8 cellular contexts compared by ENCODE assay signal in the genomic region with DNA sequence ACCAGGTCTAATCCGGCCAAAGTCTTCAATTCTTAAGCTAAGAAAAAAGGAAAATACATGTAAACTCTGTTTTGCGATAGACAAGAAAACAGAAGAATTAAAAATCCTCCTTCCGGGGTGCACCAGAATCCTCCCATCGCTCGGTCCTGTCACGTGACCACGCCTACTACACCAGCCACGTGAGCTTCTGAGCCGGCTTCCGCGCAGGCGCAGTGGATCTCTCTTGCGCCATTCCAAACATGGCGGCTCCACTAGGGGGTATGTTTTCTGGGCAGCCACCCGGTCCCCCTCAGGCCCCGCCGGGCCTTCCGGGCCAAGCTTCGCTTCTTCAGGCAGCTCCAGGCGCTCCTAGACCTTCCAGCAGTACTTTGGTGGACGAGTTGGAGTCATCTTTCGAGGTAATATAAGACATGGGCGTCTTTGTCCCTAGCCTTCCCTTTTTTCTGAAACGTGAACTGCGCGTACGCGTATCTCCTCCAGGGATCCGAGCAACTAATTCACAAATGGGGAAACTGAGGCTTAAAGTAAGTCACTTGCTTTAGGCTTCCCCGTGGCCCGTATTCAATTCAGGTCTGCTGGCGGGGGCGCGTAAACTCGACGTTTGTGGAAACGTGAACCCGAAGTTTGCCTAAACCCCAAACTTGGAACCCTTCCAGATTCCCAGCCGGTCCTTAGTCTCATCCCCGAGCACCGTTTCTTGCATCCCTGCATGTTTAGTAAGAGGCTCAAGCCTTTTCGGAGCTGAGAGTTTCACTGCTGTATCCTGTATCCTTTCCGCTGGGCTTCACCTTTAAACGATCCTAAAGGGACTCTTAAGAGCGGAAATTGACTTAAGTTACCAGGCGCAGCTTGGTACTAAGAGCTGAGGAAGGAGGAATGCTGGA. TPM values are rescaled to one million over a fixed set of nuclear protein-coding genes. Genes with fewer than 3 reads are reported as not detected.
DNase-seq lines count a peak whose midpoint lies in the region; ATAC-seq, FAIRE-seq and TF ChIP-seq lines count a peak whose summit lies in the region.

A gene with protein sequence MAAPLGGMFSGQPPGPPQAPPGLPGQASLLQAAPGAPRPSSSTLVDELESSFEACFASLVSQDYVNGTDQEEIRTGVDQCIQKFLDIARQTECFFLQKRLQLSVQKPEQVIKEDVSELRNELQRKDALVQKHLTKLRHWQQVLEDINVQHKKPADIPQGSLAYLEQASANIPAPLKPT (plus strand): TSS at position 226 of the 884 bp plus-strand sequence. CDS start 14 bp downstream, at position 240.

- no peaks in the 10 kb centered on the region for H3K9me1 ChIP-seq in endothelial cell of umbilical vein (replicated peaks; ENCODE audit: control insufficient read depth, extremely low read depth, insufficient read depth, low read length)

- dilution Hi-C loops in endothelial cell of umbilical vein (cut with MboI; ENCODE audit: extremely low pct_ligation_motif_present, low sequenced_read_pairs) = no loop called here

- H3K27me3 ChIP-seq in HUES48 (ENCODE audit: control insufficient read depth, insufficient read depth, low read length) (no peaks in the 10 kb centered on the region), OCI-LY1 (ENCODE audit: insufficient read depth, low read length) (no peaks in the 10 kb centered on the region), endothelial cell of umbilical vein (ENCODE audit: control insufficient read depth in 2 of 2, insufficient read depth in 2 of 2, low read length in 2 of 2) (no peaks in the 10 kb centered on the region)

- peaks cover 33% of the 10 kb centered on the region for H3K79me2 ChIP-seq in OCI-LY1 (ENCODE audit: insufficient read depth, low read length)
- peaks cover 51% of the 10 kb centered on the region for H3K79me2 ChIP-seq in endothelial cell of umbilical vein (ENCODE audit: control insufficient read depth, insufficient read depth, low read length)

- intact Hi-C loops in Calu3 (cut with micrococcal nuclease; ENCODE audit: unreplicated experiment) = loop anchor here (5.0 kb wide), 1 partner anchor 37 kb away; the partner anchor contains the start of gene LAP3
- intact Hi-C loops in endothelial cell of umbilical vein (cut with micrococcal nuclease) = loop anchor here (1.0 to 10.0 kb wide), 7 partner anchors 22 to 410 kb away; partner anchors contain the start of genes DCAF16, LAP3, LCORL and NCAPG

- CTCF ChIA-PET in Calu3 (lab: Charles Lee) = interaction anchor here (1.4 kb wide), 1 partner anchor 65 kb away, joined by 3 read pairs; no protein-coding TSS in a partner anchor
- CTCF ChIA-PET in endothelial cell of umbilical vein (lab: Charles Lee) = interaction anchor here (0.8 to 3.7 kb wide), 11 partner anchors 9 to 954 kb away, joined by 3 to 18 read pairs (median 3); partner anchors contain the start of genes DCAF16, LAP3 and NCAPG

- H3K4me2 ChIP-seq in OCI-LY1 (ENCODE audit: low read length) (peak within 1 kb of the TSS; percentile 89), endothelial cell of umbilical vein (ENCODE audit: insufficient read depth, low read length) (peak within 1 kb of the TSS; percentile 85)

- peak within 1 kb of the TSS; percentile 83 for H3K4me3 Mint-ChIP-seq in Calu3 (ENCODE audit: low read depth, unreplicated experiment)

- H3K9me3 ChIP-seq in HUES48 (ENCODE audit: control insufficient read depth, insufficient read depth, low read length) (no peaks in the 10 kb centered on the region), OCI-LY1 (ENCODE audit: low read length) (no peaks in the 10 kb centered on the region), endothelial cell of umbilical vein (replicated peaks; ENCODE audit: control insufficient read depth, insufficient read depth, low read length) (no peaks in the 10 kb centered on the region)

- peak within 1 kb of the TSS; percentile 91 for H3K27ac Mint-ChIP-seq in Calu3 (ENCODE audit: unreplicated experiment)

- BruUV-seq in Calu3 (replicated peaks; lab: Mats Ljungman, UMichigan) (TSS peak; percentile 91), endothelial cell of umbilical vein (replicated peaks; lab: Mats Ljungman, UMichigan) (TSS peak; percentile 85)

- peak; percentile 96 for ATAC-seq in GM21390 (IDR thresholded peaks at IDR 0.05; ENCODE audit: unreplicated experiment)

- peak; percentile 90 for TF ChIP-seq POLR2A in endothelial cell of umbilical vein (IDR thresholded peaks at IDR 0.05; ENCODE audit: low read depth, low read length)

- peaks cover 14% of the 10 kb centered on the region for H3K4me1 Mint-ChIP-seq in Calu3 (ENCODE audit: low read depth, unreplicated experiment)

- peaks cover 33% of the 10 kb centered on the region for H3K36me3 ChIP-seq in HUES48 (ENCODE audit: control insufficient read depth, insufficient read depth, low read length)
- H3K36me3 ChIP-seq in OCI-LY1 (ENCODE audit: insufficient read depth, low read length) = peaks cover 12% of the 10 kb centered on the region; the same call in 1 of the 2 replicates
- peaks cover 3 to 9% of the 10 kb centered on the region in 2 experiments for H3K36me3 ChIP-seq in endothelial cell of umbilical vein (ENCODE audit: control insufficient read depth in 2 of 2, extremely low read depth in 1 of 2, insufficient read depth in 2 of 2, low read length in 2 of 2)

- POLR2A ChIA-PET in endothelial cell of umbilical vein (lab: Charles Lee) = interaction anchor here (0.7 to 1.2 kb wide), 2 partner anchors 30 to 784 kb away, joined by 3 to 4 read pairs; no protein-coding TSS in a partner anchor

- H3K9me3 Mint-ChIP-seq in Calu3 (ENCODE audit: low read depth, unreplicated experiment) = no peaks in the 10 kb centered on the region

- H3K4me1 ChIP-seq in HUES48 (ENCODE audit: control insufficient read depth, insufficient read depth, low read length) (0 out of 2 replicates have a peak, but pooled peaks cover 3% of the 10 kb centered on the region), OCI-LY1 (ENCODE audit: insufficient read depth, low read length, severe bottlenecking) (peaks cover 15% of the 10 kb centered on the region), endothelial cell of umbilical vein (ENCODE audit: control insufficient read depth, extremely low read depth, insufficient read depth, low read length) (peaks cover 17% of the 10 kb centered on the region)

- TF ChIP-seq CTCF in Calu3 (IDR thresholded peaks at IDR 0.05; ENCODE audit: unreplicated experiment) = no peak
- TF ChIP-seq CTCF in OCI-LY1 (IDR thresholded peaks at IDR 0.05; ENCODE audit: low read length) = no peak
- TF ChIP-seq CTCF in endothelial cell of umbilical vein (IDR thresholded peaks at IDR 0.05; ENCODE audit: extremely low read depth in 1 of 2, insufficient read depth in 1 of 2, low read depth in 1 of 2, low read length in 2 of 2) = peak in 1 of 2 donors; percentile 13

- peak within 1 kb of the TSS; percentile 98 for H3K4me3 ChIP-seq in HUES48 (ENCODE audit: low read depth, low read length)
- peak within 1 kb of the TSS; percentile 96 for H3K4me3 ChIP-seq in OCI-LY1 (ENCODE audit: low read depth, low read length, poor library complexity, severe bottlenecking)
- peak within 1 kb of the TSS; percentile 72 to 100 (median 92) for H3K4me3 ChIP-seq in endothelial cell of umbilical vein (replicated peaks in 1 of 3; ENCODE audit: insufficient read depth in 1 of 3, low read depth in 1 of 3, low read length in 3 of 3)

- DNase-seq in Calu3 (peak; percentile 87), endothelial cell of umbilical vein (ENCODE audit: low read depth, low spot score) (peak; percentile 91), midbrain (lab: John Stamatoyannopoulos, UW) (peak; percentile 96)
- peak; percentile 95 for DNase-seq in activated CD8-positive, alpha-beta memory T cell treated with anti-CD3 and anti-CD28 coated beads, Interleukin-2, amount 50 U/mL, for 4 hours
- peak; percentile 89 to 93 for DNase-seq in stimulated activated CD8-positive, alpha-beta memory T cell treated with anti-CD3 and anti-CD28 coated beads, Interleukin-2, amount 100 ng/mL, for 1 hour (ENCODE audit: low read depth in 2 of 2)

- H3K9me2 ChIP-seq in OCI-LY1 (ENCODE audit: low read depth, low read length) = no peaks in the 10 kb centered on the region

- H3F3A ChIP-seq in OCI-LY1 (ENCODE audit: insufficient read depth, low read length) = no peaks in the 10 kb centered on the region

- H4K20me1 ChIP-seq in OCI-LY1 (ENCODE audit: insufficient read depth, low read length) (no peaks in the 10 kb centered on the region), endothelial cell of umbilical vein (replicated peaks; ENCODE audit: control insufficient read depth, extremely low read depth, insufficient read depth, low read length) (no peaks in the 10 kb centered on the region)

- H3K27ac ChIP-seq in HUES48 (ENCODE audit: low read depth, low read length) = peak within 1 kb of the TSS; percentile 85
- H3K27ac ChIP-seq in OCI-LY1 (ENCODE audit: low read depth, low read length, poor library complexity, severe bottlenecking) = peak within 1 kb of the TSS; percentile 10
- H3K27ac ChIP-seq in endothelial cell of umbilical vein (ENCODE audit: insufficient read depth, low read depth, low read length) = peak within 1 kb of the TSS; percentile 82

- H2AFZ ChIP-seq in OCI-LY1 (ENCODE audit: low read length) (peak within 1 kb of the TSS; percentile 89; the same call in 1 of the 2 replicates), endothelial cell of umbilical vein (ENCODE audit: low read depth, low read length) (peak within 1 kb of the TSS; percentile 93)

- peak within 1 kb of the TSS; percentile 95 for H3K9ac ChIP-seq in HUES48 (ENCODE audit: low read depth, low read length)
- peak within 1 kb of the TSS; percentile 97 for H3K9ac ChIP-seq in OCI-LY1 (ENCODE audit: low read length)
- peak within 1 kb of the TSS; percentile 98 for H3K9ac ChIP-seq in endothelial cell of umbilical vein (replicated peaks; ENCODE audit: extremely low read depth, insufficient read depth, low read length)

- FAIRE-seq in endothelial cell of umbilical vein (lab: Jason Lieb, UNC) = peak; percentile 94

- no peaks in the 10 kb centered on the region for H3K27me3 Mint-ChIP-seq in Calu3 (ENCODE audit: unreplicated experiment)

- H3K36me3 Mint-ChIP-seq in Calu3 (ENCODE audit: insufficient read depth, unreplicated experiment) = peaks cover 32% of the 10 kb centered on the region

TF ChIP-seq in endothelial cell of umbilical vein, 7 proteins besides CTCF, POLR2A, EP300 and RAD21 (continues in another document):
- TF ChIP-seq MYC (IDR thresholded peaks at IDR 0.05; ENCODE audit: low read depth, low read length) (no peak), FOS (IDR thresholded peaks at IDR 0.05; ENCODE audit: borderline replicate concordance, insufficient read depth, low read length) (no peak), EZH2 (IDR thresholded peaks at IDR 0.05; ENCODE audit: borderline replicate concordance, low read depth, low read length, severe bottlenecking) (no peak)

RNA-seq across cellular contexts. Expression of the gene that starts here (rescaled TPM):
- total RNA-seq in Calu3 (2022) (27.2 and 33.3 TPM in 2 replicates), endothelial cell of umbilical vein (41.2 and 49.1 TPM in 2 replicates)
- 9.4 and 10.0 TPM in 2 replicates for polyA plus RNA-seq in endothelial cell of umbilical vein
- 12.0 and 12.4 TPM in 2 replicates for polyA plus RNA-seq in endothelial cell of umbilical vein (2011; cell fraction: cytosol; rRNA removed)
- 15.3 and 15.9 TPM in 2 replicates for polyA plus RNA-seq in endothelial cell of umbilical vein (2011; cell fraction: nucleus; rRNA removed)
- polyA plus RNA-seq in endothelial cell of umbilical vein (2012) = 27.3 and 47.1 TPM in 2 replicates
- polyA minus RNA-seq in endothelial cell of umbilical vein = 28.9 and 29.0 TPM in 2 replicates
- polyA minus RNA-seq in endothelial cell of umbilical vein (2011; cell fraction: cytosol; rRNA and poly(A)+ RNA removed) = 11.3 TPM
- 24.4 and 31.1 TPM in 2 replicates for polyA minus RNA-seq in endothelial cell of umbilical vein (2011; cell fraction: nucleus; rRNA and poly(A)+ RNA removed)

Comparison
In these comparisons a context has a peak if more than half of its experiments do, and no peak if none do; other contexts are left out.
1. Peak in every context shown above with its lines: DNase-seq, ATAC-seq, H3K4me3 ChIP-seq and H3K27ac ChIP-seq.
2. H3K27ac ChIP-seq: peak in every context shown above with its lines; median percentile 85 in HUES48; 82 in endothelial cell of umbilical vein; 10 in OCI-LY1.